30 cellular contexts compared by ENCODE assay signal in genomic region chr7:135231686-135232085, GRCh38. TPM values are rescaled to one million over a fixed set of nuclear protein-coding genes. Genes with fewer than 3 reads are reported as not detected.
"Had no signal": no experiment of that assay in that cellular context is flagged by ENCODE, and none has a peak within 500 bp of the region (broad histone marks: within the 10 kb centered on the region; RNA-seq: fewer than 3 reads in every experiment).

No MANE protein-coding gene starts in this region.

- H3K4me1 Mint-ChIP-seq: endodermal cell had no signal

- H3K36me3 Mint-ChIP-seq: mesothelial cell of epicardium; natural killer cell treated with Interleukin-12 subunit alpha and Interleukin-12 subunit beta and Interleukin-15 and Interleukin-18, amount 100 ng/mL, for 72 hours; stimulated activated memory B cell treated with anti-CD40 and anti-IgM and Interleukin-4, amounts not matched to agents 10 μg/mL and 1 μg/mL and 100 μg/mL, for 72 hours had no signal

- H3K4me3 Mint-ChIP-seq: endodermal cell; mesothelial cell of epicardium; natural killer cell treated with Interleukin-12 subunit alpha and Interleukin-12 subunit beta and Interleukin-15 and Interleukin-18, amount 100 ng/mL, for 72 hours; stimulated activated memory B cell treated with anti-CD40 and anti-IgM and Interleukin-4, amounts not matched to agents 10 μg/mL and 1 μg/mL and 100 μg/mL, for 72 hours; stimulated activated naive CD8-positive, alpha-beta T cell treated with anti-CD3 and anti-CD28 coated beads, Interleukin-15, amount 100 ng/mL, for 72 hours had no signal

- H3K27ac Mint-ChIP-seq: endodermal cell; mesothelial cell of epicardium; natural killer cell treated with Interleukin-12 subunit alpha and Interleukin-12 subunit beta and Interleukin-15 and Interleukin-18, amount 100 ng/mL, for 72 hours; stimulated activated memory B cell treated with anti-CD40 and anti-IgM and Interleukin-4, amounts not matched to agents 10 μg/mL and 1 μg/mL and 100 μg/mL, for 72 hours had no signal

- H3K4me3 ChIP-seq: coronary artery, heart left ventricle, psoas muscle, spleen, testis, tibial nerve had no signal

- H3K27me3 Mint-ChIP-seq: stimulated activated naive CD8-positive, alpha-beta T cell treated with anti-CD3 and anti-CD28 coated beads, Interleukin-15, amount 100 ng/mL, for 72 hours had no signal

- DNase-seq: effector CD4-positive, alpha-beta T cell; endodermal cell; erythroblast; foreskin melanocyte; heart left ventricle; hippocampal formation; psoas muscle; retina; spleen; stimulated activated CD4-positive, alpha-beta T cell treated with anti-CD3 and anti-CD28 coated beads, Interleukin-15, amount 100 ng/mL, for 24 hours; stimulated activated CD4-positive, alpha-beta T cell treated with anti-CD3 and anti-CD28 coated beads, Interleukin-1b, Interleukin-23, amount 100 ng/mL, for 48 hours; stimulated activated CD4-positive, alpha-beta T cell treated with anti-CD3 and anti-CD28 coated beads, Interleukin-4, amount 100 ng/mL, for 24 hours; stimulated activated naive CD8-positive, alpha-beta T cell treated with anti-CD3 and anti-CD28 coated beads, Interleukin-15, amount 100 ng/mL, for 72 hours; testis had no signal

- ATAC-seq: heart left ventricle; left lobe of liver; natural killer cell treated with Interleukin-12 subunit alpha and Interleukin-12 subunit beta and Interleukin-15 and Interleukin-18, amount 100 ng/mL, for 72 hours; psoas muscle; sciatic nerve; stimulated activated naive CD8-positive, alpha-beta T cell treated with anti-CD3 and anti-CD28 coated beads, Interleukin-15, amount 100 ng/mL, for 72 hours had no signal

- H3K9me3 Mint-ChIP-seq: endodermal cell; mesothelial cell of epicardium; natural killer cell treated with Interleukin-12 subunit alpha and Interleukin-12 subunit beta and Interleukin-15 and Interleukin-18, amount 100 ng/mL, for 72 hours had no signal

RNA-seq across cellular contexts. Expression of gene STRA8, which starts 2.0 kb away (rescaled TPM):
- total RNA-seq: chondrocyte; dermis microvascular lymphatic vessel endothelial cell; endodermal cell; endothelial cell of umbilical vein; heart left ventricle; left lobe of liver; mesothelial cell of epicardium; mucosa of gallbladder; myocyte; natural killer cell treated with Interleukin-12 subunit alpha and Interleukin-12 subunit beta and Interleukin-15 and Interleukin-18, amount 100 ng/mL, for 72 hours; omental fat pad; psoas muscle; sciatic nerve; skeletal muscle tissue; spleen; subcutaneous adipose tissue; tibial nerve; ureter had no signal
